In genomic region chr3:51243919-51244318, GRCh38 we compare ENCODE assay signal across 14 cellular contexts.
"Had no signal": no experiment of that assay in that cellular context is flagged by ENCODE, and none has a peak within 500 bp of the region (broad histone marks: within the 10 kb centered on the region; RNA-seq: fewer than 3 reads in every experiment).

No MANE protein-coding gene starts in this region.

- H3K4me3 ChIP-seq: lower lobe of right lung, psoas muscle, right lobe of liver had no signal

- H3K27me3 ChIP-seq: right lobe of liver had no signal

- H3K4me1 ChIP-seq: lower lobe of right lung, psoas muscle, right lobe of liver had no signal

- H3K9me3 ChIP-seq: lower lobe of right lung, psoas muscle, right lobe of liver had no signal

- H3K36me3 ChIP-seq: lower lobe of right lung, right lobe of liver had no signal

- ATAC-seq: activated T-helper 17 cell treated with anti-CD3 and anti-CD28 coated beads, Interleukin-2, amount 50 U/mL, for 72 hours; left cardiac atrium; lower lobe of right lung; psoas muscle; right lobe of liver; stimulated activated naive CD8-positive, alpha-beta T cell treated with anti-CD3 and anti-CD28 coated beads, Interleukin-15, amount 100 ng/mL, for 72 hours had no signal

- H3K27ac ChIP-seq: lower lobe of right lung, psoas muscle, right lobe of liver, VCaP had no signal

- DNase-seq: activated CD4-positive, alpha-beta T cell treated with anti-CD3 and anti-CD28 coated beads for 1 hour; activated CD4-positive, alpha-beta T cell treated with anti-CD3 and anti-CD28 coated beads, Interleukin-2, amount 50 U/mL, for 4 hours; activated naive CD4-positive, alpha-beta T cell treated with Interleukin-2 at 50 U/mL for 16 hours; anterior cingulate cortex; cerebellar nuclear complex; effector memory CD4-positive, alpha-beta T cell; head of caudate nucleus; left cardiac atrium; lower lobe of right lung; psoas muscle; right lobe of liver; stimulated activated naive CD8-positive, alpha-beta T cell treated with anti-CD3 and anti-CD28 coated beads, Interleukin-15, amount 100 ng/mL, for 72 hours had no signal
